ENCODE assay signal across 8 cellular contexts in genomic region chr12:53213348-53213747, GRCh38. TPM values are rescaled to one million over a fixed set of nuclear protein-coding genes. Genes with fewer than 3 reads are reported as not detected.
DNase-seq lines count a peak whose midpoint lies in the region; ATAC-seq, FAIRE-seq and TF ChIP-seq lines count a peak whose summit lies in the region.

No MANE protein-coding gene starts in this region.

- no peak overlapping the region for H3K27ac ChIP-seq in H1 (ENCODE audit: low read depth, low read length)

- H4K8ac ChIP-seq in H1 (ENCODE audit: extremely low read depth, insufficient read depth, low read length) = no peak overlapping the region; the same call in 1 of the 2 replicates

- H3K27me3 ChIP-seq in H1 (replicated peaks in 1 of 4; ENCODE audit: control insufficient read depth in 3 of 4, extremely low read depth in 1 of 4, insufficient read depth in 3 of 4, low read length in 3 of 4) = no peaks in the 10 kb centered on the region

- TF ChIP-seq RAD21 in H1 (IDR thresholded peaks at IDR 0.05 in 1 of 2, conservative IDR thresholded peaks at IDR 0.05 in 1 of 2; ENCODE audit: low read depth in 2 of 2, low read length in 2 of 2) = peak; percentile 98

- no peak overlapping the region for H3K23ac ChIP-seq in H1 (ENCODE audit: insufficient read length)

- no peak for FAIRE-seq in H1 (lab: Jason Lieb, UNC)

- DNase-seq in DMS114 treated with DMSO at 0.1 percent for 48 hours (lab: John Stamatoyannopoulos, UW; ENCODE audit: unreplicated experiment) (peak; percentile 73), HK-2 (ENCODE audit: unreplicated experiment) (peak; percentile 81), NOMO-1 treated with DMSO at 0.1 percent for 48 hours (lab: John Stamatoyannopoulos, UW; ENCODE audit: unreplicated experiment) (peak; percentile 66), H1 (ENCODE audit: low read depth in 1 of 2, low spot score in 2 of 2) (peak in 1 of 2 experiments; percentile 96), mucosa of gallbladder (ENCODE audit: low spot score) (peak; percentile 84)
- peak; percentile 93 for DNase-seq in activated CD8-positive, alpha-beta memory T cell treated with anti-CD3 and anti-CD28 coated beads for 24 hours
- peak; percentile 92 for DNase-seq in stimulated activated CD8-positive, alpha-beta memory T cell treated with anti-CD3 and anti-CD28 coated beads, Interleukin-4, amount 100 ng/mL, for 48 hours

- WGBS in H1 (ENCODE audit: extremely low coverage in 1 of 2, insufficient coverage in 1 of 2, insufficient read length in 1 of 2, insufficient replicate concordance in 2 of 2, low coverage in 1 of 2, low lambda C conversion rate in 2 of 2, missing lambda C conversion rate in 1 of 2), 2 experiments = 32% methylated on average over 14 of the region's 14 CpGs; no CpG with 5 or more reads in 1 of the 2 experiments

- H3K14ac ChIP-seq in H1 (ENCODE audit: insufficient read length) = no peak overlapping the region

- H2BK120ac ChIP-seq in H1 (replicated peaks; ENCODE audit: low read depth, low read length) = no peak overlapping the region

- H3K18ac ChIP-seq in H1 (ENCODE audit: extremely low read depth, low read length) = peak overlapping the region; percentile 40; the same call in 1 of the 2 replicates

- TF ChIP-seq EP300 in H1 (IDR thresholded peaks at IDR 0.05; ENCODE audit: borderline replicate concordance in 1 of 2, low read depth in 2 of 2, low read length in 2 of 2) = no peak

- peaks cover 20 to 45% (median 31%) of the 10 kb centered on the region in 4 experiments for H3K36me3 ChIP-seq in H1 (ENCODE audit: control insufficient read depth in 2 of 4, insufficient read depth in 4 of 4, low read length in 3 of 4)

- peak in 2 of 3 experiments; percentile 96 to 97; a peak in 3 of 4 replicates for TF ChIP-seq CTCF in H1 (IDR thresholded peaks at IDR 0.05; ENCODE audit: control extremely low read depth in 1 of 3, insufficient read depth in 1 of 3, low read depth in 1 of 3, low read length in 3 of 3)

- H3K9ac ChIP-seq in H1 (replicated peaks in 1 of 4; ENCODE audit: extremely low read depth in 1 of 4, low read depth in 3 of 4, low read length in 3 of 4) = no peak overlapping the region

- H2BK20ac ChIP-seq in H1 (ENCODE audit: low read length) = peak overlapping the region; percentile 88; the same call in 1 of the 2 replicates

- CTCF ChIA-PET in H1 (lab: Charles Lee; ENCODE audit: partially characterized antibody) = interaction anchor here (0.7 to 22.3 kb wide), 22 partner anchors 10 to 514 kb away, joined by 3 to 654 read pairs (median 9); partner anchors contain the start of genes AAAS, CALCOCO1, CSAD and ESPL1

- H2BK15ac ChIP-seq in H1 (ENCODE audit: low read length) = no peak overlapping the region

- no peak overlapping the region for H3K56ac ChIP-seq in H1 (replicated peaks; ENCODE audit: insufficient read length, low read depth, low read length)

- peak overlapping the region; percentile 74; the same call in 1 of the 2 replicates for H2BK5ac ChIP-seq in H1 (ENCODE audit: low read depth, low read length)

- H2AFZ ChIP-seq in H1 (ENCODE audit: low read length) = no peak overlapping the region

- H3K4me2 ChIP-seq in H1 (ENCODE audit: insufficient read depth in 1 of 2, low read depth in 2 of 2, low read length in 2 of 2) = no peak overlapping the region

- H3K4ac ChIP-seq in H1 (replicated peaks; ENCODE audit: insufficient read length, low read depth, low read length) = no peak overlapping the region

- peaks cover 2 to 4% of the 10 kb centered on the region in 2 experiments for H4K20me1 ChIP-seq in H1 (replicated peaks in 1 of 2; ENCODE audit: control insufficient read depth in 1 of 2, insufficient read depth in 2 of 2, low read length in 2 of 2)

- POLR2A ChIA-PET in H1 (lab: Charles Lee; ENCODE audit: partially characterized antibody) = interaction anchor here (0.6 to 13.6 kb wide), 15 partner anchors 14 to 249 kb away, joined by 3 to 151 read pairs (median 5); partner anchors contain the start of genes ESPL1, MYG1, PFDN5 and RARG

- peak overlapping the region; percentile 34 for H4K91ac ChIP-seq in H1 (replicated peaks; ENCODE audit: insufficient read length, low read length)

- no peak for ATAC-seq in HG02623 (IDR thresholded peaks at IDR 0.05; ENCODE audit: unreplicated experiment)

- TF ChIP-seq POLR2A in H1 (IDR thresholded peaks at IDR 0.05; ENCODE audit: control extremely low read depth in 1 of 2, low read depth in 2 of 2, low read length in 2 of 2) = no peak

- H3K79me1 ChIP-seq in H1 (ENCODE audit: low read depth, low read length) = peaks cover 11% of the 10 kb centered on the region

- peaks cover 21 to 45% (median 35%) of the 10 kb centered on the region in 4 experiments for H3K4me1 ChIP-seq in H1 (replicated peaks in 1 of 4; ENCODE audit: control insufficient read depth in 3 of 4, insufficient read depth in 4 of 4, low read length in 3 of 4)

- H2AK5ac ChIP-seq in H1 (ENCODE audit: low read depth, low read length) = no peak overlapping the region

- no peak overlapping the region for H3K4me3 ChIP-seq in H1 (ENCODE audit: extremely low read depth in 1 of 4, insufficient read depth in 2 of 4, low read depth in 3 of 4, low read length in 4 of 4)

- peak overlapping the region; percentile 91; the same call in 1 of the 2 replicates for H2BK12ac ChIP-seq in H1 (ENCODE audit: low read depth, low read length)

- H3K79me2 ChIP-seq in H1 (ENCODE audit: control insufficient read depth in 1 of 2, insufficient read depth in 2 of 2, low read length in 2 of 2) = peaks cover 12 to 24% of the 10 kb centered on the region in 2 experiments

- H3K23me2 ChIP-seq in H1 (ENCODE audit: low read depth, low read length) = peaks cover 12% of the 10 kb centered on the region

- H3K9me3 ChIP-seq in H1 (ENCODE audit: insufficient read depth in 2 of 2, low read depth in 1 of 2, low read length in 1 of 2) = no peaks in the 10 kb centered on the region

- no peak overlapping the region for H4K5ac ChIP-seq in H1 (ENCODE audit: insufficient read length, low read depth, low read length)

TF ChIP-seq in H1, 55 proteins besides CTCF, POLR2A, EP300 and RAD21 (continues in another document):
- TF ChIP-seq MAX (IDR thresholded peaks at IDR 0.05) = peak; percentile 62; the same call in 1 of the 2 replicates

RNA-seq across cellular contexts. Expression of gene ITGB7, which starts 6.3 kb away (rescaled TPM):
- total RNA-seq in H1 (2021; fragmentation: NEBNext Ultra II Directional; extraction: Animal tissue kit (Norgen Biotek cat#: 25700)) = 0.54 and 1.2 TPM in 2 replicates
- polyA plus RNA-seq in H1 (2011; rRNA removed) = 0.25 and 0.35 TPM in 2 replicates
- polyA plus RNA-seq in H1 (2011; cell fraction: cytosol; rRNA removed) = 0.17 TPM
- polyA plus RNA-seq in H1 (2011; cell fraction: nucleus; rRNA removed) = 2.2 TPM
- 0.29 to 0.72 TPM (median 0.58 TPM) in 4 replicates for polyA plus RNA-seq in H1 (2012, experiment 1 of 2)
- 0.22 TPM for polyA plus RNA-seq in H1 (2012, experiment 2 of 2)
- 0.45 TPM for polyA plus RNA-seq in H1 (2013, experiment 1 of 2)
- 0.40 TPM for polyA plus RNA-seq in H1 (2013, experiment 2 of 2)
- 0.80 and 1.0 TPM in 2 replicates for polyA minus RNA-seq in H1 (2011; rRNA and poly(A)+ RNA removed)
- not detected for polyA minus RNA-seq in H1 (2011; cell fraction: cytosol; rRNA and poly(A)+ RNA removed)
- polyA minus RNA-seq in H1 (2011; cell fraction: nucleus; rRNA and poly(A)+ RNA removed) = not detected
- 5.8 TPM for total RNA-seq in mucosa of gallbladder

RNA-seq across cellular contexts. Expression of gene RARG, which starts 18.7 kb away (rescaled TPM):
- 68.6 and 68.9 TPM in 2 replicates for total RNA-seq in H1 (2021; fragmentation: NEBNext Ultra II Directional; extraction: Animal tissue kit (Norgen Biotek cat#: 25700))
- polyA plus RNA-seq in H1 (2011; rRNA removed) = 68.6 and 84.2 TPM in 2 replicates
- polyA plus RNA-seq in H1 (2011; cell fraction: cytosol; rRNA removed) = 68.7 TPM
- 145 TPM for polyA plus RNA-seq in H1 (2011; cell fraction: nucleus; rRNA removed)
- 66.2 to 80.8 TPM (median 70.6 TPM) in 4 replicates for polyA plus RNA-seq in H1 (2012, experiment 1 of 2)
- 66.9 TPM for polyA plus RNA-seq in H1 (2012, experiment 2 of 2)
- polyA plus RNA-seq in H1 (2013, experiment 1 of 2) = 37.2 TPM
- 34.6 TPM for polyA plus RNA-seq in H1 (2013, experiment 2 of 2)
- polyA minus RNA-seq in H1 (2011; rRNA and poly(A)+ RNA removed) = 40.1 and 58.9 TPM in 2 replicates
- 38.5 TPM for polyA minus RNA-seq in H1 (2011; cell fraction: cytosol; rRNA and poly(A)+ RNA removed)
- polyA minus RNA-seq in H1 (2011; cell fraction: nucleus; rRNA and poly(A)+ RNA removed) = 31.3 TPM
- total RNA-seq in mucosa of gallbladder = 41.8 TPM

RNA-seq across cellular contexts. Expression of gene CSAD, which starts 32.6 kb away (rescaled TPM):
- total RNA-seq in H1 (2021; fragmentation: NEBNext Ultra II Directional; extraction: Animal tissue kit (Norgen Biotek cat#: 25700)) = 8.8 and 10.0 TPM in 2 replicates
- 11.3 and 15.4 TPM in 2 replicates for polyA plus RNA-seq in H1 (2011; rRNA removed)
- polyA plus RNA-seq in H1 (2011; cell fraction: cytosol; rRNA removed) = 18.1 TPM
- polyA plus RNA-seq in H1 (2011; cell fraction: nucleus; rRNA removed) = 55.6 TPM
- polyA plus RNA-seq in H1 (2012, experiment 1 of 2) = 11.4 to 14.0 TPM (median 12.7 TPM) in 4 replicates
- 5.2 TPM for polyA plus RNA-seq in H1 (2012, experiment 2 of 2)
- polyA plus RNA-seq in H1 (2013, experiment 1 of 2) = 5.6 TPM
- polyA plus RNA-seq in H1 (2013, experiment 2 of 2) = 4.5 TPM
- 5.1 and 7.6 TPM in 2 replicates for polyA minus RNA-seq in H1 (2011; rRNA and poly(A)+ RNA removed)
- polyA minus RNA-seq in H1 (2011; cell fraction: cytosol; rRNA and poly(A)+ RNA removed) = 6.6 TPM
- 9.2 TPM for polyA minus RNA-seq in H1 (2011; cell fraction: nucleus; rRNA and poly(A)+ RNA removed)
- total RNA-seq in mucosa of gallbladder = 44.3 TPM

RNA-seq across cellular contexts. Expression of gene ZNF740, which starts 32.8 kb away (rescaled TPM):
- total RNA-seq in H1 (2021; fragmentation: NEBNext Ultra II Directional; extraction: Animal tissue kit (Norgen Biotek cat#: 25700)) = 35.6 and 40.0 TPM in 2 replicates
- 7.6 and 8.2 TPM in 2 replicates for polyA plus RNA-seq in H1 (2011; rRNA removed)
- polyA plus RNA-seq in H1 (2011; cell fraction: cytosol; rRNA removed) = 11.3 TPM
- polyA plus RNA-seq in H1 (2011; cell fraction: nucleus; rRNA removed) = 19.1 TPM
- 12.5 to 15.6 TPM (median 15.4 TPM) in 4 replicates for polyA plus RNA-seq in H1 (2012, experiment 1 of 2)
- polyA plus RNA-seq in H1 (2012, experiment 2 of 2) = 3.9 TPM
- polyA plus RNA-seq in H1 (2013, experiment 1 of 2) = 7.8 TPM
- polyA plus RNA-seq in H1 (2013, experiment 2 of 2) = 7.2 TPM
- polyA minus RNA-seq in H1 (2011; rRNA and poly(A)+ RNA removed) = 20.4 and 28.1 TPM in 2 replicates
- 7.6 TPM for polyA minus RNA-seq in H1 (2011; cell fraction: cytosol; rRNA and poly(A)+ RNA removed)
- polyA minus RNA-seq in H1 (2011; cell fraction: nucleus; rRNA and poly(A)+ RNA removed) = 43.3 TPM
- total RNA-seq in mucosa of gallbladder = 40.4 TPM

RNA-seq across cellular contexts. Expression of gene ESPL1, which starts 54.8 kb away (rescaled TPM):
- 47.0 and 52.7 TPM in 2 replicates for total RNA-seq in H1 (2021; fragmentation: NEBNext Ultra II Directional; extraction: Animal tissue kit (Norgen Biotek cat#: 25700))
- polyA plus RNA-seq in H1 (2011; rRNA removed) = 31.8 and 49.6 TPM in 2 replicates
- 19.1 TPM for polyA plus RNA-seq in H1 (2011; cell fraction: cytosol; rRNA removed)
- 85.9 TPM for polyA plus RNA-seq in H1 (2011; cell fraction: nucleus; rRNA removed)
- polyA plus RNA-seq in H1 (2012, experiment 1 of 2) = 26.9 to 39.1 TPM (median 30.7 TPM) in 4 replicates
- 33.7 TPM for polyA plus RNA-seq in H1 (2012, experiment 2 of 2)
- 21.7 TPM for polyA plus RNA-seq in H1 (2013, experiment 1 of 2)
- 15.1 TPM for polyA plus RNA-seq in H1 (2013, experiment 2 of 2)
- 66.7 and 78.4 TPM in 2 replicates for polyA minus RNA-seq in H1 (2011; rRNA and poly(A)+ RNA removed)
- 20.3 TPM for polyA minus RNA-seq in H1 (2011; cell fraction: cytosol; rRNA and poly(A)+ RNA removed)
- 39.1 TPM for polyA minus RNA-seq in H1 (2011; cell fraction: nucleus; rRNA and poly(A)+ RNA removed)
- total RNA-seq in mucosa of gallbladder = 1.5 TPM
